In the genomic region with DNA sequence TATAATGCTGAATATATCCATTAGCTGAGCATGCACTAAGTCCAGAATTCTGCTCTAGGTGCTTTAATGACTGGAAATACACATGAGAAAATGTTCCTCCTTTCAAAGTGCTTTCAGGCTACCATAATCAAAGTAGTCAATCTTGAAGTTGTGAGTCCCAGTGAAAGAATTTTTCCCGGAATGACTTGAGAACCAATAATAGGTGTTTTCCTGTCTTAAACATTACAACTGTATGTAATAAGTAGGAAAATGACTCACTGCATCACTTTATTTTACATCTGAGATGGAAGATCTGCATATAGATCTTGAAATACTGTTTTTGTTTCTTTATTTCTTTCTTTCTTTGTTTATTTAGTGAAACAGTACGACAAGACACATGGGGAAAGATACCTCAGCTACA, we compare ENCODE assay signal across 24 cellular contexts.
"Had no signal": no experiment of that assay in that cellular context is flagged by ENCODE, and none has a peak within 500 bp of the region (broad histone marks: within the 10 kb centered on the region; RNA-seq: fewer than 3 reads in every experiment).

No MANE protein-coding gene starts in this region.

- H3K27me3 ChIP-seq: esophagus squamous epithelium, heart right ventricle, pancreas, thyroid gland, upper lobe of right lung had no signal

- H3K36me3 Mint-ChIP-seq: activated CD4-positive, alpha-beta memory T cell treated with anti-CD3 and anti-CD28 coated beads for 36 hours; activated naive CD4-positive, alpha-beta T cell treated with anti-CD3 and anti-CD28 coated beads, Interleukin-2, amount 10 ng/mL, durations not matched to agents 7 days and 5 days had no signal

- H3K27ac ChIP-seq: esophagus squamous epithelium, heart right ventricle, pancreas, psoas muscle, thyroid gland, upper lobe of right lung had no signal

- H3K4me1 Mint-ChIP-seq: activated B cell treated with CpG ODN at 0.5 μM for 24 hours; activated naive CD4-positive, alpha-beta T cell treated with anti-CD3 and anti-CD28 coated beads, Interleukin-2, amount 10 ng/mL, durations not matched to agents 7 days and 5 days had no signal

- DNase-seq: activated B cell treated with CpG ODN at 0.5 μM for 24 hours; activated CD4-positive, alpha-beta memory T cell treated with anti-CD3 and anti-CD28 coated beads for 36 hours; activated CD4-positive, alpha-beta T cell treated with anti-CD3 and anti-CD28 coated beads for 48 hours; activated effector memory CD4-positive, alpha-beta T cell treated with anti-CD3 and anti-CD28 coated beads, Interleukin-2, amount 50 U/mL, for 16 hours; activated naive CD4-positive, alpha-beta T cell treated with anti-CD3 and anti-CD28 coated beads, Interleukin-2, amount 10 ng/mL, durations not matched to agents 7 days and 5 days; amygdala; effector CD8-positive, alpha-beta T cell; esophagus squamous epithelium; heart right ventricle; left colon; mesenchymal stem cell; mucosa of descending colon; nephron progenitor cell; pancreas; psoas muscle; right cardiac atrium; stimulated activated CD4-positive, alpha-beta T cell treated with anti-CD3 and anti-CD28 coated beads, Interleukin-12 subunit alpha, Interleukin-12 subunit beta, amount 100 ng/mL, for 4 hours; substantia nigra; T1000; thyroid gland; upper lobe of right lung had no signal

- ATAC-seq: heart right ventricle, left colon, mucosa of descending colon, pancreas, psoas muscle, right cardiac atrium, upper lobe of right lung had no signal

- H3K4me3 ChIP-seq: esophagus squamous epithelium, heart right ventricle, mucosa of descending colon, pancreas, psoas muscle, thyroid gland, upper lobe of right lung had no signal

- H3K9me3 ChIP-seq: esophagus squamous epithelium, heart right ventricle, mucosa of descending colon, pancreas, psoas muscle, thyroid gland, upper lobe of right lung had no signal

- H3K9me3 Mint-ChIP-seq: activated B cell treated with CpG ODN at 0.5 μM for 24 hours; dendritic cell treated with granulocyte-macrophage colony-stimulating factor and Interleukin-4, amounts not matched to agents 40 ng/mL and 50 ng/mL, for 4 days; nephron progenitor cell; stimulated activated naive CD8-positive, alpha-beta T cell treated with anti-CD3 and anti-CD28 coated beads, Interleukin-15, Interleukin-2, amounts not matched to agents 100 ng/mL and 50 ng/mL, for 24 hours had no signal

- H3K27me3 Mint-ChIP-seq: activated B cell treated with CpG ODN at 0.5 μM for 24 hours; activated CD4-positive, alpha-beta memory T cell treated with anti-CD3 and anti-CD28 coated beads for 36 hours; activated naive CD4-positive, alpha-beta T cell treated with anti-CD3 and anti-CD28 coated beads, Interleukin-2, amount 10 ng/mL, durations not matched to agents 7 days and 5 days; dendritic cell treated with granulocyte-macrophage colony-stimulating factor and Interleukin-4, amounts not matched to agents 40 ng/mL and 50 ng/mL, for 4 days; stimulated activated naive CD8-positive, alpha-beta T cell treated with anti-CD3 and anti-CD28 coated beads, Interleukin-15, Interleukin-2, amounts not matched to agents 100 ng/mL and 50 ng/mL, for 24 hours had no signal

- H3K4me3 Mint-ChIP-seq: activated B cell treated with CpG ODN at 0.5 μM for 24 hours; activated CD4-positive, alpha-beta memory T cell treated with anti-CD3 and anti-CD28 coated beads for 36 hours; activated naive CD4-positive, alpha-beta T cell treated with anti-CD3 and anti-CD28 coated beads, Interleukin-2, amount 10 ng/mL, durations not matched to agents 7 days and 5 days; dendritic cell treated with granulocyte-macrophage colony-stimulating factor and Interleukin-4, amounts not matched to agents 40 ng/mL and 50 ng/mL, for 4 days; nephron progenitor cell; stimulated activated naive CD8-positive, alpha-beta T cell treated with anti-CD3 and anti-CD28 coated beads, Interleukin-15, Interleukin-2, amounts not matched to agents 100 ng/mL and 50 ng/mL, for 24 hours; T-helper 1 cell treated with Interleukin-12 subunit alpha and Interleukin-12 subunit beta and Interleukin-4 antibody, amounts not matched to agents 30 μg/mL and 1 μg/mL, for 36 hours had no signal

- H3K4me1 ChIP-seq: upper lobe of right lung had no signal

- H3K36me3 ChIP-seq: esophagus squamous epithelium, heart right ventricle, pancreas, thyroid gland, upper lobe of right lung had no signal
